ENCODE assay signal across 10 cellular contexts in the genomic region with DNA sequence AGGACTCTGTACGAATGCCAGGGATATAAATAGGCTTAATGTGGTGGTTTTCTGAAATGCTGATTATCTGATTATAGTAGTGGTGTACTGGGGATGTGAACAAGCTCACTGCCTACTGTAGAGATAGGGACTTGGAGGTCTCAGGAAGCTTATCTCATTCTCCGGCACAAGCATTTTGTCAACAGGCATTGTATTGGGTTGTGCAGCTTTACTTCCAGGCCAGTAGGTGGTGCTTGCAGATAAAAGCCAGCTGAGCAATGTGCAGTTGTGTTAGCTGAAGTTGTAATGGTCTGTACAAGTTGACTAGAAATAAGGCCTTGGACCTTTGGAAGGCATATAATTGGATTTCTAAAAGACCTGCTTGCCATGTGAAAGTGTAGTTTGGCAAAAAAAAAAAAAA. TPM values are rescaled to one million over a fixed set of nuclear protein-coding genes. Genes with fewer than 3 reads are reported as not detected.
DNase-seq lines count a peak whose midpoint lies in the region; ATAC-seq and TF ChIP-seq lines count a peak whose summit lies in the region.
"Had no signal": no experiment of that assay in that cellular context is flagged by ENCODE, and none has a peak within 500 bp of the region (broad histone marks: within the 10 kb centered on the region; RNA-seq: fewer than 3 reads in every experiment).

No MANE protein-coding gene starts in this region.

- BruUV-seq in OCI-LY7 (replicated peaks; lab: Mats Ljungman, UMichigan) = no TSS peak

- H3K27ac ChIP-seq in OCI-LY7 (ENCODE audit: low read depth, low read length, poor library complexity, severe bottlenecking) (no peak overlapping the region), upper lobe of right lung (no peak overlapping the region)
- H3K27ac ChIP-seq: gastrocnemius medialis had no signal

- intact Hi-C loops in OCI-LY7 (cut with micrococcal nuclease; ENCODE audit: unreplicated experiment) = no loop called here
- intact Hi-C loops in upper lobe of right lung (cut with DNase I) = no loop called here

- POLR2A ChIA-PET in OCI-LY7 (lab: Charles Lee) = no interaction called here

- TF ChIP-seq CTCF in OCI-LY7 (conservative IDR thresholded peaks at IDR 0.05; ENCODE audit: low read length) (peak; percentile 35; the same call in 1 of the 2 replicates), fibroblast of the aortic adventitia (IDR thresholded peaks at IDR 0.05; ENCODE audit: insufficient read depth, low read length) (peak; percentile 26), upper lobe of right lung (IDR thresholded peaks at IDR 0.05) (peak; percentile 18)

- H3K4me3 ChIP-seq in OCI-LY7 (ENCODE audit: low read depth, low read length, poor library complexity, severe bottlenecking) (no peak overlapping the region), fibroblast of the aortic adventitia (ENCODE audit: low read depth, low read length) (no peak overlapping the region), upper lobe of right lung (no peak overlapping the region)
- H3K4me3 ChIP-seq: gastrocnemius medialis had no signal

- H2AFZ ChIP-seq in OCI-LY7 (ENCODE audit: low read length) = no peak overlapping the region

- H3K36me3 ChIP-seq in OCI-LY7 (ENCODE audit: insufficient read depth, low read length) (no peaks in the 10 kb centered on the region), upper lobe of right lung (no peaks in the 10 kb centered on the region)
- H3K36me3 ChIP-seq: gastrocnemius medialis had no signal

- no peaks in the 10 kb centered on the region for H3K27me3 ChIP-seq in upper lobe of right lung
- H3K27me3 ChIP-seq: gastrocnemius medialis had no signal

- CTCF ChIA-PET in OCI-LY7 (lab: Charles Lee; ENCODE audit: unreplicated experiment) = no interaction called here

- no peak overlapping the region for H3K4me2 ChIP-seq in OCI-LY7 (ENCODE audit: low read length)

- H3K9me2 ChIP-seq in OCI-LY7 (ENCODE audit: insufficient read depth, low read length) = no peaks in the 10 kb centered on the region

- H4K20me1 ChIP-seq in OCI-LY7 (ENCODE audit: insufficient read depth, low read length) = no peaks in the 10 kb centered on the region

- H3K4me1 ChIP-seq in OCI-LY7 (ENCODE audit: insufficient read depth, low read length, poor library complexity, severe bottlenecking) (no peaks in the 10 kb centered on the region), upper lobe of right lung (no peaks in the 10 kb centered on the region)
- H3K4me1 ChIP-seq: gastrocnemius medialis had no signal

- H3K79me2 ChIP-seq in OCI-LY7 (ENCODE audit: insufficient read depth, low read depth, low read length) = no peaks in the 10 kb centered on the region

- peak; percentile 41 for ATAC-seq in upper lobe of right lung
- ATAC-seq in GM18909 (IDR thresholded peaks at IDR 0.05; ENCODE audit: poor library complexity, unreplicated experiment) = no peak
- ATAC-seq: gastrocnemius medialis had no signal

- DNase-seq in NCI-H82 (lab: John Stamatoyannopoulos, UW) (peak; percentile 3), NCI-H82 treated with DMSO at 0.1 percent for 48 hours (lab: John Stamatoyannopoulos, UW; ENCODE audit: unreplicated experiment) (no peak), OCI-LY7 (ENCODE audit: low spot score) (no peak), fibroblast of the aortic adventitia (ENCODE audit: low read depth) (peak; percentile 0), upper lobe of right lung (no peak), ureter (ENCODE audit: low spot score) (no peak), NCI-H2107 treated with DMSO at 0.1 percent for 48 hours (lab: John Stamatoyannopoulos, UW; ENCODE audit: unreplicated experiment) (no peak)
- DNase-seq: activated T-cell treated with anti-CD3 and anti-CD28 coated beads, Interleukin-2, amount 50 U/mL, for 48 hours; gastrocnemius medialis had no signal

- H3K9me3 ChIP-seq in OCI-LY7 (ENCODE audit: low read length) (no peaks in the 10 kb centered on the region), upper lobe of right lung (no peaks in the 10 kb centered on the region)
- H3K9me3 ChIP-seq: gastrocnemius medialis had no signal

RNA-seq across cellular contexts. Expression of a gene that starts 49.5 kb away (rescaled TPM):
- total RNA-seq in OCI-LY7 (2014; rRNA removed; shearing (Covaris generic)) = 2.9 and 4.2 TPM in 2 replicates
- total RNA-seq in OCI-LY7 (2022) = 3.0 and 3.2 TPM in 2 replicates
- 5.9 and 15.2 TPM in 2 replicates for total RNA-seq in fibroblast of the aortic adventitia (ENCODE audit: low replicate concordance)
- total RNA-seq in upper lobe of right lung = 14.2 TPM
- total RNA-seq in ureter = 27.2 TPM

RNA-seq across cellular contexts. Expression of a gene that starts 49.9 kb away (rescaled TPM):
- total RNA-seq in OCI-LY7 (2014; rRNA removed; shearing (Covaris generic)) = 0.03 and 0.13 TPM in 2 replicates
- total RNA-seq in OCI-LY7 (2022) (0.08 and 0.11 TPM in 2 replicates), fibroblast of the aortic adventitia (ENCODE audit: low replicate concordance) (0.57 and 0.72 TPM in 2 replicates), upper lobe of right lung (0.98 TPM), ureter (3.4 TPM)

Comparison
In these comparisons a context has a peak if more than half of its experiments do, and no peak if none do; other contexts are left out.
1. DNase-seq: peak in NCI-H82 (single experiment) and fibroblast of the aortic adventitia (single experiment); none in NCI-H82 treated with DMSO at 0.1 percent for 48 hours (single experiment), OCI-LY7 (single experiment), upper lobe of right lung (single experiment), ureter (single experiment) and NCI-H2107 treated with DMSO at 0.1 percent for 48 hours (single experiment).
2. Peak in every context shown above with its lines, with median percentiles within 50 percentile points of each other: CTCF ChIP-seq.